8 cellular contexts compared by ENCODE assay signal in the genomic region with DNA sequence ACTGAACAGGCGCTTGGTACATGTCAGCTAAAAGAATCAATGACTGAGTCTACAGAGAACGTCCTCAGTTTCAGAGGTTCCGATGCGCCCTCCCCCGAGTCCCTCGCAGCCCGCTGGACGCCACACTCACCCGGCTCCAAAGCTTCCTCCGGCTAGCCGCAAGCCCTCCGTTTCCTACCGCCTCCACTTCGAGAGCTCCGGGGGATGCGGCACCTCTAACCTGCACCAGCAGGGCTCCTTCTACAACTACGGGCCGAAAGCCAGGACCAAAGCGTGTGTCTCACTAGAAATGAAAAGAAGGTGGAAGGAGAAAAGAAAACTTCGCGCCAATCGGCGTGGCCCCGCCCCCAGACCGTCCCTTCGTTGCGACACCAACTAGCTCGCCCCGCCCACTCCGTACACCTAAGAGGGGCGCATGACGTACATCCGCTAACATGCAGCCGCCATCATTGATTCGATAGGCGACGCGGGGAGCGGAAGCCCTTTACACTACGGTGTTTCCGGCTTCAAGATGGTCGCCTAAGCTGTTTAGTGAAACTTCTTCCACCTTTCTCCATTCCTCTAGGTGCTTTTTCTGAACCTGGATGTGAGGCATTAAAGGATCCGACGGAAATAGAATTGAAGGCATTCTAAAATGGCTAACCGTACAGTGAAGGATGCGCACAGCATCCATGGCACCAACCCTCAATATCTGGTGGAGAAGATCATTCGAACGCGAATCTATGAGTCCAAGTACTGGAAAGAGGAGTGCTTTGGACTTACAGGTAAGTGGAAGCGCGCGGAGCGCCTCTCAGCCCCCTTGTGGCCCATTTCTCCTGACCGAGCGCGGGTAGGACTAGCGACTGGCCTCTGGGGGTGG. TPM values are rescaled to one million over a fixed set of nuclear protein-coding genes. Genes with fewer than 3 reads are reported as not detected.
DNase-seq lines count a peak whose midpoint lies in the region; ATAC-seq, FAIRE-seq and TF ChIP-seq lines count a peak whose summit lies in the region.

ORC1 (minus strand) TSS at position 308 of the 859 bp plus-strand sequence. CDS start 2,200 bp downstream, outside the sequence.
PRPF38A (plus strand) TSS at position 487 of the 859 bp plus-strand sequence; CDS start at position 635, 148 bp downstream.

- TF ChIP-seq POLR2A in breast epithelium (IDR thresholded peaks at IDR 0.05): peak; percentile 29

- H3K36me3 ChIP-seq in breast epithelium (peaks cover 4% of the 10 kb centered on the region), iPS-20b (ENCODE audit: insufficient read depth, low read depth, low read length) (peaks cover 56% of the 10 kb centered on the region), small intestine (ENCODE audit: control insufficient read depth in 2 of 2, insufficient read depth in 2 of 2, low read length in 2 of 2) (peaks cover 6 to 8% of the 10 kb centered on the region in 2 donors)

- H3K4me1 ChIP-seq in breast epithelium (peaks cover 0 to 14% of the 10 kb centered on the region in 2 donors), iPS-20b (ENCODE audit: insufficient read depth, low read length) (no peaks in the 10 kb centered on the region; the same call in 1 of the 2 replicates), small intestine (ENCODE audit: control insufficient read depth in 2 of 2, insufficient read depth in 1 of 2, low read depth in 1 of 2, low read length in 1 of 2) (peaks cover 4% of the 10 kb centered on the region in 2 donors)

- WGBS in small intestine, 3 donors: 0% methylated on average over 57 of the region's 57 CpGs

- H3K9me3 ChIP-seq in breast epithelium (no peaks in the 10 kb centered on the region), iPS-20b (ENCODE audit: insufficient read depth, low read depth, low read length) (no peaks in the 10 kb centered on the region), small intestine (ENCODE audit: control insufficient read depth, low read depth) (no peaks in the 10 kb centered on the region)

- no peaks in the 10 kb centered on the region for H3K27me3 ChIP-seq in breast epithelium
- no peaks in the 10 kb centered on the region for H3K27me3 ChIP-seq in iPS-20b (ENCODE audit: insufficient read depth, low read length)
- H3K27me3 ChIP-seq in small intestine (ENCODE audit: control insufficient read depth in 2 of 2, insufficient read depth in 2 of 2, low read length in 2 of 2): no peaks in the 10 kb centered on the region

- intact Hi-C loops in breast epithelium (cut with DNase I; ENCODE audit: low total_unique reads): no loop called here

- no peak for FAIRE-seq in small intestine (lab: Jason Lieb, UNC)

- DNase-seq in AG08395 (ENCODE audit: low spot score) (peak; percentile 99), NCI-H2196 treated with DMSO at 0.1 percent for 48 hours (lab: John Stamatoyannopoulos, UW; ENCODE audit: unreplicated experiment) (peak; percentile 96), breast epithelium (ENCODE audit: low spot score in 2 of 2) (peak; percentile 96 to 98), small intestine (peak; percentile 99)

- peak; percentile 81 for ATAC-seq in GM18873 (IDR thresholded peaks at IDR 0.05; ENCODE audit: low FRiP score, unreplicated experiment)
- peak; percentile 94 for ATAC-seq in HG03139 (IDR thresholded peaks at IDR 0.05; ENCODE audit: unreplicated experiment)

- H3K27ac ChIP-seq in VCaP (peak within 1 kb of the TSS; percentile 89), breast epithelium (peak within 1 kb of the TSS; percentile 97), iPS-20b (ENCODE audit: low read length) (peak within 1 kb of the TSS; percentile 90), small intestine (ENCODE audit: low read depth in 1 of 2, low read length in 1 of 2) (peak within 1 kb of the TSS; percentile 85 to 96)

- H3K9ac ChIP-seq in iPS-20b (ENCODE audit: low read depth, low read length): peak within 1 kb of the TSS; percentile 96

- H3K4me3 ChIP-seq in breast epithelium (peak within 1 kb of the TSS; percentile 76 to 92 (median 90)), iPS-20b (ENCODE audit: low read length) (peak within 1 kb of the TSS; percentile 93), small intestine (ENCODE audit: low read depth in 1 of 2, low read length in 2 of 2) (peak within 1 kb of the TSS; percentile 58 to 74)

- TF ChIP-seq CTCF in VCaP (conservative IDR thresholded peaks at IDR 0.05): peak; percentile 61
- peak; percentile 48 to 82 (median 73) for TF ChIP-seq CTCF in breast epithelium (IDR thresholded peaks at IDR 0.05)

RNA-seq across cellular contexts. Expression of gene ORC1, which starts in this region (rescaled TPM):
- under 1 TPM; 0.33 to 0.96 (median 0.73) TPM for total RNA-seq in breast epithelium
- 1 to 10 TPM in 2 of 3 donors, under 1 TPM in 1; 0.22 to 5.3 (median 1.4) TPM for polyA plus RNA-seq in small intestine

RNA-seq across cellular contexts. Expression of gene PRPF38A, which starts in this region (rescaled TPM):
- total RNA-seq in breast epithelium: 10 to 100 TPM; 13.1 to 20.9 (median 19.7) TPM
- polyA plus RNA-seq in small intestine: 10 to 100 TPM; 11.6 to 29.9 (median 18.9) TPM

Comparison
In these comparisons a context has a peak if more than half of its experiments do, and no peak if none do; other contexts are left out.
1. Peak in every context shown above with its lines: DNase-seq, ATAC-seq, H3K4me3 ChIP-seq and H3K27ac ChIP-seq.